In the genomic region with DNA sequence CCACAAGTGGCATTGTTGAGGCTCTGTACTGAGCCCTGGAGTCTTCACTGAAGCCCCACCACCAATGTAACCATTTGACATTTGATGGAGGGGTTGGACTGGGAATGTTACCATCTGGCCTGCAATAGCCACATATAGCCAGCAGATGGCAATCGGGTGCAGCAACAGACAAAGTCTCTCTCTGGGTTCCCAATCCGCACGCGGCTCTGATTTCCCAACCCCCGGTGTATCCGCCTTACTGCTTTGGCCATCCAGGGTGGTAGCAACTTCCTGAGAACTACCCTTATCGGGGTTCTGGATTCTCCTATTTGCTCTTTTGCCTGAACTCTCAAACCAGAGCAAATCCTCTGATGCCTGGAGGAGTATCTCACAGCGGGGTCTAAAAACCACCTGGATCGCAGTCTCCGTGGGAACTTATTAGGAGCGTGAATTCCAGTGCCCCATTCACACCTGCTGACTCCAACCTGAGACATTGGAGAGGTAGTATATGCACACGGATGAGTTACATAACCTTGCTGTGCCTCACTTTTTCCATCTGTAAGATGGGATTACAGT, we compare ENCODE assay signal across 7 cellular contexts.
A peak's percentile ranks its signal among the peaks of the same experiment; 100 is the strongest.
DNase-seq lines count a peak whose midpoint lies in the region; ATAC-seq and TF ChIP-seq lines count a peak whose summit lies in the region.

No MANE protein-coding gene starts in this region.

- H3K4me3 ChIP-seq in astrocyte of the cerebellum (ENCODE audit: low read depth, low read length) (no peak overlapping the region), skeletal muscle cell (ENCODE audit: low read depth, low read length) (no peak overlapping the region)

- DNase-seq in NCI-H1694 (lab: John Stamatoyannopoulos, UW) (peak; percentile 93), T-helper 22 cell (ENCODE audit: low read depth) (peak; percentile 9), astrocyte of the cerebellum (ENCODE audit: low read depth) (peak; percentile 32), hypothalamus (lab: John Stamatoyannopoulos, UW) (peak in 48 of 51 donors; percentile 5 to 78 (median 40)), skeletal muscle cell (ENCODE audit: low read depth) (peak; percentile 25)

- in situ Hi-C loops in astrocyte of the cerebellum (cut with HindIII; ENCODE audit: low sequenced_read_pairs) = no loop called here

- ATAC-seq in HG02938 (IDR thresholded peaks at IDR 0.05; ENCODE audit: unreplicated experiment) = no peak

- peak; percentile 98 for TF ChIP-seq CTCF in GM12872 (IDR thresholded peaks at IDR 0.05; ENCODE audit: insufficient read depth, low read depth, low read length)
- peak; percentile 97 for TF ChIP-seq CTCF in astrocyte of the cerebellum (IDR thresholded peaks at IDR 0.05; ENCODE audit: low read depth, low read length, missing control alignments)

Comparison
In these comparisons a context has a peak if more than half of its experiments do, and no peak if none do; other contexts are left out.
1. DNase-seq: peak in every context shown above with its lines; median percentile 93 in NCI-H1694; 40 in hypothalamus; 32 in astrocyte of the cerebellum; 25 in skeletal muscle cell; 9 in T-helper 22 cell.